ENCODE assay signal across 8 cellular contexts in genomic region chr16:56617212-56618085, GRCh38. TPM values are rescaled to one million over a fixed set of nuclear protein-coding genes. Genes with fewer than 3 reads are reported as not detected.
DNase-seq lines count a peak whose midpoint lies in the region; ATAC-seq and TF ChIP-seq lines count a peak whose summit lies in the region.

No MANE protein-coding gene starts in this region.

- ATAC-seq in activated B cell treated with CpG ODN at 0.5 μM for 24 hours (ENCODE audit: low read depth) = peak; percentile 57
- ATAC-seq in GM21723 (IDR thresholded peaks at IDR 0.05; ENCODE audit: unreplicated experiment) = no peak

- peaks cover 10% of the 10 kb centered on the region for H3K4me1 Mint-ChIP-seq in activated B cell treated with CpG ODN at 0.5 μM for 24 hours
- H3K4me1 Mint-ChIP-seq in endodermal cell = peaks cover 22% of the 10 kb centered on the region
- H3K4me1 Mint-ChIP-seq in mesothelial cell of epicardium = peaks cover 10% of the 10 kb centered on the region

- intact Hi-C loops in activated B cell treated with CpG ODN at 0.5 μM for 24 hours (cut with micrococcal nuclease) = no loop called here

- H3K36me3 ChIP-seq in endodermal cell (ENCODE audit: control insufficient read depth, insufficient read depth, low read length) = no peaks in the 10 kb centered on the region
- no peaks in the 10 kb centered on the region for H3K36me3 ChIP-seq in stomach smooth muscle (ENCODE audit: control insufficient read depth in 2 of 2, insufficient read depth in 2 of 2, low read length in 2 of 2)

- H3K9me3 ChIP-seq in endodermal cell (ENCODE audit: control insufficient read depth, low read length) (no peaks in the 10 kb centered on the region), stomach smooth muscle (ENCODE audit: control insufficient read depth in 2 of 2, low read length in 2 of 2) (no peaks in the 10 kb centered on the region)

- no peak overlapping the region for H3K9ac ChIP-seq in endodermal cell (ENCODE audit: extremely low read depth, low read length, poor library complexity, severe bottlenecking)
- peak overlapping the region; percentile 50 to 75 for H3K9ac ChIP-seq in stomach smooth muscle (ENCODE audit: low read length in 2 of 2)

- H3K27me3 Mint-ChIP-seq in activated B cell treated with CpG ODN at 0.5 μM for 24 hours (peaks cover 31% of the 10 kb centered on the region), endodermal cell (ENCODE audit: insufficient read depth) (peaks cover 82% of the 10 kb centered on the region), mesothelial cell of epicardium (ENCODE audit: low read depth) (peaks cover 67% of the 10 kb centered on the region)

- H3K4me1 ChIP-seq in endodermal cell (ENCODE audit: control insufficient read depth, insufficient read depth, low read length) = no peaks in the 10 kb centered on the region
- H3K4me1 ChIP-seq in stomach smooth muscle (ENCODE audit: control insufficient read depth, insufficient read depth, low read length) = peaks cover 21% of the 10 kb centered on the region

- CTCF ChIA-PET in activated B cell treated with CpG ODN at 0.5 μM for 24 hours (lab: Charles Lee) = no interaction called here

- DNase-seq in ELR (ENCODE audit: low read depth) (peak; percentile 69), activated B cell treated with CpG ODN at 0.5 μM for 24 hours (no peak), endodermal cell (peak; percentile 85), mesothelial cell of epicardium (ENCODE audit: low spot score in 2 of 2, unreplicated experiment in 2 of 2) (peak in 1 of 2 experiments; percentile 58), NCI-H345 treated with DMSO at 0.1 percent for 48 hours (lab: John Stamatoyannopoulos, UW; ENCODE audit: unreplicated experiment) (no peak), NCI-H510A (lab: John Stamatoyannopoulos, UW) (no peak)

- no peak overlapping the region for H3K27ac Mint-ChIP-seq in activated B cell treated with CpG ODN at 0.5 μM for 24 hours
- no peak overlapping the region for H3K27ac Mint-ChIP-seq in endodermal cell
- H3K27ac Mint-ChIP-seq in mesothelial cell of epicardium = no peak overlapping the region

- H3K36me3 Mint-ChIP-seq in activated B cell treated with CpG ODN at 0.5 μM for 24 hours (ENCODE audit: low read depth) (no peaks in the 10 kb centered on the region), endodermal cell (ENCODE audit: low read depth) (no peaks in the 10 kb centered on the region), mesothelial cell of epicardium (no peaks in the 10 kb centered on the region)

- H3K4me3 Mint-ChIP-seq in activated B cell treated with CpG ODN at 0.5 μM for 24 hours = peak overlapping the region; percentile 63
- peak overlapping the region; percentile 63 for H3K4me3 Mint-ChIP-seq in endodermal cell
- peak overlapping the region; percentile 65 for H3K4me3 Mint-ChIP-seq in mesothelial cell of epicardium

- H3K9me3 Mint-ChIP-seq in activated B cell treated with CpG ODN at 0.5 μM for 24 hours = no peaks in the 10 kb centered on the region
- no peaks in the 10 kb centered on the region for H3K9me3 Mint-ChIP-seq in endodermal cell
- H3K9me3 Mint-ChIP-seq in mesothelial cell of epicardium = no peaks in the 10 kb centered on the region

- WGBS in endodermal cell (ENCODE audit: insufficient coverage in 1 of 2, insufficient read length in 1 of 2), 2 experiments = 12 to 14% methylated on average over 20 to 40 of the region's 41 CpGs

- TF ChIP-seq CTCF in activated B cell treated with CpG ODN at 0.5 μM for 24 hours (IDR thresholded peaks at IDR 0.05) = no peak
- TF ChIP-seq CTCF in endodermal cell (conservative IDR thresholded peaks at IDR 0.05) = no peak
- no peak for TF ChIP-seq CTCF in mesothelial cell of epicardium (IDR thresholded peaks at IDR 0.05; ENCODE audit: unreplicated experiment)

- H3K4me3 ChIP-seq in endodermal cell (ENCODE audit: low read length) (peak overlapping the region; percentile 59), stomach smooth muscle (ENCODE audit: low read length in 2 of 2) (peak overlapping the region; percentile 42 to 75)

- POLR2A ChIA-PET in activated B cell treated with CpG ODN at 0.5 μM for 24 hours (lab: Charles Lee) = no interaction called here

- H3K27ac ChIP-seq in endodermal cell (ENCODE audit: low read depth, low read length) = no peak overlapping the region
- H3K27ac ChIP-seq in stomach smooth muscle (ENCODE audit: low read length) = peak overlapping the region; percentile 67

- H3K27me3 ChIP-seq in endodermal cell (ENCODE audit: control insufficient read depth, insufficient read depth, low read length, poor library complexity, severe bottlenecking) (peaks cover 70% of the 10 kb centered on the region), stomach smooth muscle (ENCODE audit: control insufficient read depth in 1 of 2, insufficient read depth in 2 of 2, low read length in 2 of 2) (no peaks in the 10 kb centered on the region)

RNA-seq across cellular contexts. Expression of gene MT1E, which starts 8.1 kb away (rescaled TPM):
- total RNA-seq in activated B cell treated with CpG ODN at 0.5 μM for 24 hours = 2.8 and 4.2 TPM in 2 replicates
- 1 to 10 TPM in 1 of 2 donors, not detected in 1; 5.5 TPM for total RNA-seq in endodermal cell
- polyA plus RNA-seq in endodermal cell (2013, experiment 1 of 2) = 1.8 TPM
- not detected for polyA plus RNA-seq in endodermal cell (2013, experiment 2 of 2)
- 0.99 TPM in 1 of 3 replicates, not detected in the others for total RNA-seq in mesothelial cell of epicardium

RNA-seq across cellular contexts. Expression of gene MT2A, which starts 9.1 kb away (rescaled TPM):
- 72.7 and 77.4 TPM in 2 replicates for total RNA-seq in activated B cell treated with CpG ODN at 0.5 μM for 24 hours
- total RNA-seq in endodermal cell = 1 to 10 TPM in 1 of 2 donors, not detected in 1; 6.8 TPM
- 13.3 TPM for polyA plus RNA-seq in endodermal cell (2013, experiment 1 of 2)
- 14.2 TPM for polyA plus RNA-seq in endodermal cell (2013, experiment 2 of 2)
- 4.4 to 5.7 TPM (median 5.3 TPM) in 3 replicates for total RNA-seq in mesothelial cell of epicardium

RNA-seq across cellular contexts. Expression of gene MT1M, which starts 15.0 kb away (rescaled TPM):
- total RNA-seq in activated B cell treated with CpG ODN at 0.5 μM for 24 hours (not detected in 2 replicates), endodermal cell (not detected), mesothelial cell of epicardium (not detected in 3 replicates)
- polyA plus RNA-seq in endodermal cell (2013, experiment 1 of 2) = 0.78 TPM
- not detected for polyA plus RNA-seq in endodermal cell (2013, experiment 2 of 2)

RNA-seq across cellular contexts. Expression of gene MT1A, which starts 21.0 kb away (rescaled TPM):
- total RNA-seq in activated B cell treated with CpG ODN at 0.5 μM for 24 hours (not detected in 2 replicates), endodermal cell (not detected), mesothelial cell of epicardium (not detected in 3 replicates)
- polyA plus RNA-seq in endodermal cell (2013, experiment 1 of 2) = not detected
- polyA plus RNA-seq in endodermal cell (2013, experiment 2 of 2) = not detected

RNA-seq across cellular contexts. Expression of gene MT3, which starts 28.1 kb away (rescaled TPM):
- not detected in 2 replicates for total RNA-seq in activated B cell treated with CpG ODN at 0.5 μM for 24 hours
- total RNA-seq in endodermal cell = not detected
- polyA plus RNA-seq in endodermal cell (2013, experiment 1 of 2) = 2.2 TPM
- 2.6 TPM for polyA plus RNA-seq in endodermal cell (2013, experiment 2 of 2)
- total RNA-seq in mesothelial cell of epicardium = not detected in 3 replicates

Comparison
In these comparisons a context has a peak if more than half of its experiments do, and no peak if none do; other contexts are left out.
1. DNase-seq: peak in ELR (single experiment) and endodermal cell (single experiment); none in activated B cell treated with CpG ODN at 0.5 μM for 24 hours (single experiment), NCI-H345 treated with DMSO at 0.1 percent for 48 hours (single experiment) and NCI-H510A (single experiment).
2. Peak in every context shown above with its lines, with median percentiles within 50 percentile points of each other: H3K4me3 Mint-ChIP-seq.